16 cellular contexts compared by ENCODE assay signal in genomic region chr6:155883741-155884140, GRCh38.
DNase-seq lines count a peak whose midpoint lies in the region; ATAC-seq and TF ChIP-seq lines count a peak whose summit lies in the region.
"Had no signal": no experiment of that assay in that cellular context is flagged by ENCODE, and none has a peak within 500 bp of the region (broad histone marks: within the 10 kb centered on the region; RNA-seq: fewer than 3 reads in every experiment).

No MANE protein-coding gene starts in this region.

- intact Hi-C loops in Calu3 (cut with micrococcal nuclease; ENCODE audit: unreplicated experiment) = loop anchor here (5.0 kb wide), 2 partner anchors 86 to 101 kb away; no protein-coding TSS in a partner anchor

- CTCF ChIA-PET in Calu3 (lab: Charles Lee) = no interaction called here

- no peak overlapping the region for H3K4me3 ChIP-seq in MG63
- H3K4me3 ChIP-seq: BLaER1, tibial nerve had no signal

- no peaks in the 10 kb centered on the region for H3K27me3 Mint-ChIP-seq in Calu3 (ENCODE audit: unreplicated experiment)

- H3K27ac Mint-ChIP-seq in Calu3 (ENCODE audit: unreplicated experiment) = peak overlapping the region; percentile 64
- H3K27ac Mint-ChIP-seq: activated CD8-positive, alpha-beta T cell treated with anti-CD3 and anti-CD28 coated beads, Interleukin-2, amount 10 ng/mL, durations not matched to agents 7 days and 5 days; T-helper 2 cell treated with Interferon-gamma antibody and Interleukin-4, amounts not matched to agents 5 μg/mL and 100 μg/mL, for 36 hours had no signal

- H3K9me3 Mint-ChIP-seq in Calu3 (ENCODE audit: low read depth, unreplicated experiment) = peaks cover 8% of the 10 kb centered on the region
- H3K9me3 Mint-ChIP-seq: T-helper 2 cell treated with Interferon-gamma antibody and Interleukin-4, amounts not matched to agents 5 μg/mL and 100 μg/mL, for 36 hours had no signal

- no peaks in the 10 kb centered on the region for H3K36me3 ChIP-seq in MG63
- H3K36me3 ChIP-seq: BLaER1, tibial nerve had no signal

- peaks cover 6% of the 10 kb centered on the region for H3K36me3 Mint-ChIP-seq in Calu3 (ENCODE audit: insufficient read depth, unreplicated experiment)

- no peak for TF ChIP-seq CTCF in Calu3 (IDR thresholded peaks at IDR 0.05; ENCODE audit: unreplicated experiment)

- H3K4me3 Mint-ChIP-seq in Calu3 (ENCODE audit: low read depth, unreplicated experiment) = no peak overlapping the region
- H3K4me3 Mint-ChIP-seq: activated CD8-positive, alpha-beta T cell treated with anti-CD3 and anti-CD28 coated beads, Interleukin-2, amount 10 ng/mL, durations not matched to agents 7 days and 5 days; T-helper 2 cell treated with Interferon-gamma antibody and Interleukin-4, amounts not matched to agents 5 μg/mL and 100 μg/mL, for 36 hours had no signal

- BruUV-seq in Calu3 (replicated peaks; lab: Mats Ljungman, UMichigan) = no TSS peak

- DNase-seq in Calu3 = no peak
- DNase-seq in MG63 = peak; percentile 56
- DNase-seq in dermis blood vessel endothelial cell = peak; percentile 70
- peak; percentile 78 for DNase-seq in pulmonary artery endothelial cell (ENCODE audit: low read depth, low spot score)
- no peak for DNase-seq in activated CD8-positive, alpha-beta memory T cell treated with anti-CD3 and anti-CD28 coated beads, Interleukin-2, amount 50 U/mL, for 48 hours
- DNase-seq: activated CD8-positive, alpha-beta T cell treated with anti-CD3 and anti-CD28 coated beads, Interleukin-2, amount 10 ng/mL, durations not matched to agents 7 days and 5 days; activated effector memory CD4-positive, alpha-beta T cell treated with Interleukin-2 at 50 U/mL for 16 hours; caudate nucleus; midbrain; NCI-H187 had no signal

- no peaks in the 10 kb centered on the region for H3K27me3 ChIP-seq in MG63
- H3K27me3 ChIP-seq: BLaER1, tibial nerve had no signal

- no peaks in the 10 kb centered on the region for H3K9me3 ChIP-seq in MG63
- H3K9me3 ChIP-seq: BLaER1, tibial nerve had no signal

- ATAC-seq in HG02840 (IDR thresholded peaks at IDR 0.05; ENCODE audit: low FRiP score, unreplicated experiment) = no peak
- ATAC-seq in GM21786 (IDR thresholded peaks at IDR 0.05; ENCODE audit: unreplicated experiment) = no peak
- no peak for ATAC-seq in GM19324 (IDR thresholded peaks at IDR 0.05; ENCODE audit: low FRiP score, unreplicated experiment)
- ATAC-seq: activated CD8-positive, alpha-beta T cell treated with anti-CD3 and anti-CD28 coated beads, Interleukin-2, amount 10 ng/mL, durations not matched to agents 7 days and 5 days had no signal

- peaks cover 37% of the 10 kb centered on the region for H3K4me1 Mint-ChIP-seq in Calu3 (ENCODE audit: low read depth, unreplicated experiment)

Comparison
In these comparisons a context has a peak if more than half of its experiments do, and no peak if none do; other contexts are left out.
1. DNase-seq: peak in MG63 (single experiment), dermis blood vessel endothelial cell (single experiment) and pulmonary artery endothelial cell (single experiment); none in Calu3 (single experiment) and activated CD8-positive, alpha-beta memory T cell treated with anti-CD3 and anti-CD28 coated beads, Interleukin-2, amount 50 U/mL, for 48 hours (single experiment).